Comparison of ENCODE assay signal across 11 cellular contexts in the genomic region with DNA sequence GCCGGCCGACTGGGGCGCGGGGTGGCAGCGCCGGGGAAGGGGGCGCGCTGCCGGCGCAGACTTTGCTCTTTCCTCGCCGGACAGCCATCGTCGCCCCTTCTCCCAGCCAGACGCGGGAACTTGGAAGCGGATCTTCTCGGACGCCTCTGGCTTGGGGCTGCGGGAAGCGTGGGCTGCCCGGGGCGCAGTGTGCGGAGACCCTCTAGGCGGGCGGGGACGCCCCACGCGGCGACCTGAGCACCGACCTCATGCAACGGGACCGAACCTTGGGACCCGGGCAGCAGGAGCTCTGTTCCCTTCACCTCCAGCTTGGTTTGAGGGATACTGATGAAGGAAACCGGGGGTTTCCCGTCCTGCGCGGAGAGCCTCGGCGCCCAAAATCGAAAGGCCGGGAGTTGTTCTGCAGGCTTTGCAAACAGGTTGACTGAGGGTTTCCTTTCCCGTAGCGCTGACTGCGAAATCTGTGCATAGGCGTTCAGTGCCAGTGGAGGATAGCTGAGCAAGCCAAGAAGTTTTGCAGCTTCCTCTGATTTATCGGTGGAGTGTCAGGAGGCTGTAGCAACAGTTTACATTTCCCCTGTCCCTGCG. TPM values are rescaled to one million over a fixed set of nuclear protein-coding genes. Genes with fewer than 3 reads are reported as not detected.
DNase-seq lines count a peak whose midpoint lies in the region; ATAC-seq and TF ChIP-seq lines count a peak whose summit lies in the region.
"Had no signal": no experiment of that assay in that cellular context is flagged by ENCODE, and none has a peak within 500 bp of the region (broad histone marks: within the 10 kb centered on the region; RNA-seq: fewer than 3 reads in every experiment).

No MANE protein-coding gene starts in this region.

- intact Hi-C loops in left ventricle myocardium inferior (cut with micrococcal nuclease), result no loop called here
- intact Hi-C loops in PC-9 (cut with micrococcal nuclease; ENCODE audit: unreplicated experiment), result no loop called here

- no peak overlapping the region for H2AFZ ChIP-seq in PC-9

- DNase-seq in GM13977 (ENCODE audit: low spot score), result peak; percentile 37
- no peak for DNase-seq in NT2/D1 (ENCODE audit: low read depth, low spot score)
- no peak for DNase-seq in left ventricle myocardium inferior
- DNase-seq in RWPE1 (ENCODE audit: low spot score), result no peak
- no peak for DNase-seq in PC-9
- DNase-seq: activated naive CD4-positive, alpha-beta T cell treated with Interleukin-2 at 50 U/mL for 16 hours; immature natural killer cell had no signal

- H3K27ac ChIP-seq in left ventricle myocardium inferior (replicated peaks) (no peak overlapping the region), rectal smooth muscle tissue (ENCODE audit: low read depth, low read length) (no peak overlapping the region), RWPE1 (no peak overlapping the region), PC-9 (no peak overlapping the region)

- no peaks in the 10 kb centered on the region for H4K20me1 ChIP-seq in PC-9 (ENCODE audit: insufficient read depth)

- H3K79me2 ChIP-seq in PC-9 (ENCODE audit: low read depth), result no peaks in the 10 kb centered on the region

- H3K36me3 ChIP-seq in NT2/D1 (ENCODE audit: insufficient read depth, insufficient read length, low read length) (no peaks in the 10 kb centered on the region), left ventricle myocardium inferior (no peaks in the 10 kb centered on the region), rectal smooth muscle tissue (ENCODE audit: control insufficient read depth, insufficient read depth, low read length) (no peaks in the 10 kb centered on the region), PC-9 (ENCODE audit: low read depth) (no peaks in the 10 kb centered on the region)

- no peaks in the 10 kb centered on the region for H3K9me2 ChIP-seq in PC-9 (ENCODE audit: insufficient read depth)

- peaks cover 64% of the 10 kb centered on the region for H3K27me3 ChIP-seq in NT2/D1 (ENCODE audit: insufficient read depth, insufficient read length)
- peaks cover 83% of the 10 kb centered on the region for H3K27me3 ChIP-seq in left ventricle myocardium inferior (ENCODE audit: low read depth)
- peaks cover 5% of the 10 kb centered on the region for H3K27me3 ChIP-seq in rectal smooth muscle tissue (ENCODE audit: control insufficient read depth, insufficient read depth, low read length)
- H3K27me3 ChIP-seq in PC-9 (ENCODE audit: insufficient read depth, low read depth), result peaks cover 5% of the 10 kb centered on the region

- H3K9me3 ChIP-seq in NT2/D1 (ENCODE audit: insufficient read depth, low read length) (no peaks in the 10 kb centered on the region), left ventricle myocardium inferior (replicated peaks) (no peaks in the 10 kb centered on the region), PC-9 (ENCODE audit: insufficient read depth, low read depth) (no peaks in the 10 kb centered on the region)

- no peak overlapping the region for H3K4me2 ChIP-seq in PC-9

- TF ChIP-seq CTCF in GM13977 (IDR thresholded peaks at IDR 0.05; ENCODE audit: extremely low read depth, insufficient read depth, missing control alignments) (no peak), left ventricle myocardium inferior (IDR thresholded peaks at IDR 0.05; ENCODE audit: borderline replicate concordance) (no peak), RWPE1 (conservative IDR thresholded peaks at IDR 0.05; ENCODE audit: low read depth) (no peak), PC-9 (conservative IDR thresholded peaks at IDR 0.05) (no peak)

- no TSS peak for BruUV-seq in PC-9 (replicated peaks; lab: Mats Ljungman, UMichigan)

- H3K4me1 ChIP-seq in NT2/D1 (ENCODE audit: insufficient read depth, insufficient read length), result no peaks in the 10 kb centered on the region
- peaks cover 24% of the 10 kb centered on the region for H3K4me1 ChIP-seq in left ventricle myocardium inferior
- H3K4me1 ChIP-seq in rectal smooth muscle tissue (ENCODE audit: control insufficient read depth, insufficient read depth, low read length), result no peaks in the 10 kb centered on the region
- no peaks in the 10 kb centered on the region for H3K4me1 ChIP-seq in PC-9 (replicated peaks; ENCODE audit: insufficient read depth)

- H3K9ac ChIP-seq in NT2/D1 (ENCODE audit: insufficient read length, low read depth) (peak overlapping the region; percentile 78), rectal smooth muscle tissue (ENCODE audit: low read length) (no peak overlapping the region)

- H3F3A ChIP-seq in PC-9 (ENCODE audit: insufficient read depth, low read depth), result no peaks in the 10 kb centered on the region

- no peak for ATAC-seq in HG03354 (IDR thresholded peaks at IDR 0.05; ENCODE audit: poor library complexity, severe bottlenecking, unreplicated experiment)
- ATAC-seq in HG03439 (IDR thresholded peaks at IDR 0.05; ENCODE audit: unreplicated experiment), result no peak
- ATAC-seq: Panc1 had no signal

- in situ Hi-C loops in GM13977 (cut with MboI; ENCODE audit: low pct_unique_long_range_greater_than_20kb, low sequenced_read_pairs, unreplicated experiment), result no loop called here

- peak overlapping the region; percentile 75 for H3K4me3 ChIP-seq in NT2/D1 (ENCODE audit: insufficient read length, low read depth)
- peak overlapping the region; percentile 68 for H3K4me3 ChIP-seq in left ventricle myocardium inferior
- H3K4me3 ChIP-seq in rectal smooth muscle tissue (ENCODE audit: low read length), result peak overlapping the region; percentile 67
- H3K4me3 ChIP-seq in PC-9, result no peak overlapping the region

- CTCF ChIA-PET in RWPE1 (lab: Yijun Ruan, JAX), result interaction anchor here (0.5 to 0.6 kb wide), 2 partner anchors 335 to 787 kb away, joined by 3 to 7 read pairs; no protein-coding TSS in a partner anchor
- CTCF ChIA-PET in PC-9 (lab: Charles Lee), result no interaction called here

- POLR2A ChIA-PET in RWPE1 (lab: Yijun Ruan, JAX; ENCODE audit: low non-redundant PET), result no interaction called here
- POLR2A ChIA-PET in PC-9 (lab: Charles Lee; ENCODE audit: unreplicated experiment), result no interaction called here

RNA-seq across cellular contexts. Expression of a gene that starts 0.5 kb away (rescaled TPM):
- total RNA-seq in left ventricle myocardium inferior (0.22 TPM), PC-9 (2021) (not detected in 2 replicates)
